1 cellular context compared by ENCODE assay signal in the genomic region with DNA sequence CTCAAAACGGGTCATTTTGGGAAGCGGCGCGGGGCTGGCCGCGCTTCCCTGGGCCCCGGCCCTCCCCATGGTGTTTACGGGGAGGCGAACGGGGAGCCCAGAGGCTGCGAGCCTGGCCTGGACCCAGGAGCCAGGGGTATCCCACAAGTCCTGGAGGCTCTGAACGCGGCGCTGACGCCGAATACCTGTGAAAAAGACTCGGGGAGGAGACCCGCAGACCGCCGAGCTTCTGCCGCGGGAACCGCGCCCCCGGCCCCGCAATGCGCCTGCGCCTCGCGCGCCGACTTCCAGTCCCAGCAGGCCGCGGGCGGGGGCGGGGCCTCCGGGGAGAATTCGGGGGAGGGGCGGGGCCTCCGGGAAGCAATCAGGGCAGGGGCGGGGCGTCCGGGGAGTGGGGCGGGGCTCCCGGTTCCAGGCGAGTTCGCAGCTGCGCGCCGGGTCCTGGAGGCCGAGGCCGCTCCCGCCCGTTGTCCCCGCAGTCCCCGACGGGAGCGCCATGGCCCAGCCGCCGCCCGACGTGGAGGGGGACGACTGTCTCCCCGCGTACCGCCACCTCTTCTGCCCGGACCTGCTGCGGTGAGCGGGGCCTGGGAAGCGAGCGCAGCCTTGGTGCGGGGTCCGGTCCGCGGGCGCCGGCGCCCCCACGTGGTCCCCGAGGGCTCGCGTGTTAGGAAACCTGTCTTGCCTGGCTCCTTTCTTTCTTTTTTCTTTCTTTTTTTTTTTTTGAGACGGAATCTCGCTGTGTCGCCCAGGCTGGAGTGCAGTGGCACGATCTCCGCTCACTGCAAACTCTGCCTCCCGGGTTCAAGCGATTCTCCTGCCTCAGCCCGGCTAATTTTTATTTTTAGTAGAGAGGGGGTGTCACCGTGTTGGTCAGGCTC.
TF ChIP-seq lines count a peak whose summit lies in the region.

A gene with protein sequence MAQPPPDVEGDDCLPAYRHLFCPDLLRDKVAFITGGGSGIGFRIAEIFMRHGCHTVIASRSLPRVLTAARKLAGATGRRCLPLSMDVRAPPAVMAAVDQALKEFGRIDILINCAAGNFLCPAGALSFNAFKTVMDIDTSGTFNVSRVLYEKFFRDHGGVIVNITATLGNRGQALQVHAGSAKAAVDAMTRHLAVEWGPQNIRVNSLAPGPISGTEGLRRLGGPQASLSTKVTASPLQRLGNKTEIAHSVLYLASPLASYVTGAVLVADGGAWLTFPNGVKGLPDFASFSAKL (plus strand): TSS at position 418 of the 881 bp plus-strand sequence. CDS start 79 bp downstream, at position 497.

TF ChIP-seq in SK-N-SH, 30 proteins besides CTCF, POLR2A, EP300 and RAD21 (continued from another document):
- TF ChIP-seq, protein P1, sequence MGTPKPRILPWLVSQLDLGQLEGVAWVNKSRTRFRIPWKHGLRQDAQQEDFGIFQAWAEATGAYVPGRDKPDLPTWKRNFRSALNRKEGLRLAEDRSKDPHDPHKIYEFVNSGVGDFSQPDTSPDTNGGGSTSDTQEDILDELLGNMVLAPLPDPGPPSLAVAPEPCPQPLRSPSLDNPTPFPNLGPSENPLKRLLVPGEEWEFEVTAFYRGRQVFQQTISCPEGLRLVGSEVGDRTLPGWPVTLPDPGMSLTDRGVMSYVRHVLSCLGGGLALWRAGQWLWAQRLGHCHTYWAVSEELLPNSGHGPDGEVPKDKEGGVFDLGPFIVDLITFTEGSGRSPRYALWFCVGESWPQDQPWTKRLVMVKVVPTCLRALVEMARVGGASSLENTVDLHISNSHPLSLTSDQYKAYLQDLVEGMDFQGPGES (IDR thresholded peaks at IDR 0.05; ENCODE audit: low read depth, low read length): no peak
- no peak for TF ChIP-seq FOXM1 (IDR thresholded peaks at IDR 0.05; ENCODE audit: low read depth)
- peak; percentile 47; the same call in 1 of the 2 replicates for TF ChIP-seq TAF1 (IDR thresholded peaks at IDR 0.05; ENCODE audit: borderline replicate concordance, low read depth, low read length)
- no peak for TF ChIP-seq TCF12 (IDR thresholded peaks at IDR 0.05)
- TF ChIP-seq YY1 (IDR thresholded peaks at IDR 0.05; ENCODE audit: low read depth): no peak
- peak; percentile 72 for TF ChIP-seq NRF1 (IDR thresholded peaks at IDR 0.05; ENCODE audit: low read depth, low read length)
- no peak for TF ChIP-seq GATA2 (CRISPR knock-in tag; IDR thresholded peaks at IDR 0.05)
- TF ChIP-seq RFX5 (IDR thresholded peaks at IDR 0.05; ENCODE audit: low read length): no peak
- TF ChIP-seq EZH2phosphoT487 (IDR thresholded peaks at IDR 0.05; ENCODE audit: borderline replicate concordance, low read depth): no peak
- TF ChIP-seq, protein P2, sequence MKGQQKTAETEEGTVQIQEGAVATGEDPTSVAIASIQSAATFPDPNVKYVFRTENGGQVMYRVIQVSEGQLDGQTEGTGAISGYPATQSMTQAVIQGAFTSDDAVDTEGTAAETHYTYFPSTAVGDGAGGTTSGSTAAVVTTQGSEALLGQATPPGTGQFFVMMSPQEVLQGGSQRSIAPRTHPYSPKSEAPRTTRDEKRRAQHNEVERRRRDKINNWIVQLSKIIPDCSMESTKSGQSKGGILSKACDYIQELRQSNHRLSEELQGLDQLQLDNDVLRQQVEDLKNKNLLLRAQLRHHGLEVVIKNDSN (IDR thresholded peaks at IDR 0.05; ENCODE audit: borderline replicate concordance, low read depth): peak; percentile 56; the same call in 1 of the 2 replicates
- TF ChIP-seq NFIC (IDR thresholded peaks at IDR 0.05; ENCODE audit: borderline replicate concordance): no peak
- TF ChIP-seq MXI1 (IDR thresholded peaks at IDR 0.05; ENCODE audit: low read depth, low read length): peak; percentile 68; the same call in 1 of the 2 replicates
- TF ChIP-seq FOXJ3 (CRISPR knock-in tag; IDR thresholded peaks at IDR 0.05): no peak
- TF ChIP-seq, protein P3, sequence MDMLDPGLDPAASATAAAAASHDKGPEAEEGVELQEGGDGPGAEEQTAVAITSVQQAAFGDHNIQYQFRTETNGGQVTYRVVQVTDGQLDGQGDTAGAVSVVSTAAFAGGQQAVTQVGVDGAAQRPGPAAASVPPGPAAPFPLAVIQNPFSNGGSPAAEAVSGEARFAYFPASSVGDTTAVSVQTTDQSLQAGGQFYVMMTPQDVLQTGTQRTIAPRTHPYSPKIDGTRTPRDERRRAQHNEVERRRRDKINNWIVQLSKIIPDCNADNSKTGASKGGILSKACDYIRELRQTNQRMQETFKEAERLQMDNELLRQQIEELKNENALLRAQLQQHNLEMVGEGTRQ (IDR thresholded peaks at IDR 0.05; ENCODE audit: borderline replicate concordance, low read depth, low read length): no peak
- no peak for TF ChIP-seq GABPA (IDR thresholded peaks at IDR 0.05; ENCODE audit: low read depth)
- peak; percentile 68 for TF ChIP-seq CHD2 (IDR thresholded peaks at IDR 0.05; ENCODE audit: low read length, partially characterized antibody)
- TF ChIP-seq TEAD4 (IDR thresholded peaks at IDR 0.05; ENCODE audit: borderline replicate concordance, insufficient read depth): 0 out of 2 replicates have a peak, but pooled peaks have one; percentile 8
- TF ChIP-seq, protein P4, sequence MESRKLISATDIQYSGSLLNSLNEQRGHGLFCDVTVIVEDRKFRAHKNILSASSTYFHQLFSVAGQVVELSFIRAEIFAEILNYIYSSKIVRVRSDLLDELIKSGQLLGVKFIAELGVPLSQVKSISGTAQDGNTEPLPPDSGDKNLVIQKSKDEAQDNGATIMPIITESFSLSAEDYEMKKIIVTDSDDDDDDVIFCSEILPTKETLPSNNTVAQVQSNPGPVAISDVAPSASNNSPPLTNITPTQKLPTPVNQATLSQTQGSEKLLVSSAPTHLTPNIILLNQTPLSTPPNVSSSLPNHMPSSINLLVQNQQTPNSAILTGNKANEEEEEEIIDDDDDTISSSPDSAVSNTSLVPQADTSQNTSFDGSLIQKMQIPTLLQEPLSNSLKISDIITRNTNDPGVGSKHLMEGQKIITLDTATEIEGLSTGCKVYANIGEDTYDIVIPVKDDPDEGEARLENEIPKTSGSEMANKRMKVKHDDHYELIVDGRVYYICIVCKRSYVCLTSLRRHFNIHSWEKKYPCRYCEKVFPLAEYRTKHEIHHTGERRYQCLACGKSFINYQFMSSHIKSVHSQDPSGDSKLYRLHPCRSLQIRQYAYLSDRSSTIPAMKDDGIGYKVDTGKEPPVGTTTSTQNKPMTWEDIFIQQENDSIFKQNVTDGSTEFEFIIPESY (IDR thresholded peaks at IDR 0.05; ENCODE audit: borderline replicate concordance, low read depth): no peak
- 0 out of 2 replicates have a peak, but pooled peaks have one; percentile 26 for TF ChIP-seq ELF1 (IDR thresholded peaks at IDR 0.05)
- TF ChIP-seq, protein P5, sequence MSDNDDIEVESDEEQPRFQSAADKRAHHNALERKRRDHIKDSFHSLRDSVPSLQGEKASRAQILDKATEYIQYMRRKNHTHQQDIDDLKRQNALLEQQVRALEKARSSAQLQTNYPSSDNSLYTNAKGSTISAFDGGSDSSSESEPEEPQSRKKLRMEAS (IDR thresholded peaks at IDR 0.05; ENCODE audit: low read depth): peak; percentile 59
- TF ChIP-seq POLR2AphosphoS5 (IDR thresholded peaks at IDR 0.05; ENCODE audit: low read depth, low read length): peak; percentile 87
- peak; percentile 32 for TF ChIP-seq SMC3 (IDR thresholded peaks at IDR 0.05; ENCODE audit: low read depth, low read length)
- TF ChIP-seq SIN3A (IDR thresholded peaks at IDR 0.05; ENCODE audit: borderline replicate concordance, low read depth, low read length): peak; percentile 66; the same call in 1 of the 2 replicates
- TF ChIP-seq, protein P6, sequence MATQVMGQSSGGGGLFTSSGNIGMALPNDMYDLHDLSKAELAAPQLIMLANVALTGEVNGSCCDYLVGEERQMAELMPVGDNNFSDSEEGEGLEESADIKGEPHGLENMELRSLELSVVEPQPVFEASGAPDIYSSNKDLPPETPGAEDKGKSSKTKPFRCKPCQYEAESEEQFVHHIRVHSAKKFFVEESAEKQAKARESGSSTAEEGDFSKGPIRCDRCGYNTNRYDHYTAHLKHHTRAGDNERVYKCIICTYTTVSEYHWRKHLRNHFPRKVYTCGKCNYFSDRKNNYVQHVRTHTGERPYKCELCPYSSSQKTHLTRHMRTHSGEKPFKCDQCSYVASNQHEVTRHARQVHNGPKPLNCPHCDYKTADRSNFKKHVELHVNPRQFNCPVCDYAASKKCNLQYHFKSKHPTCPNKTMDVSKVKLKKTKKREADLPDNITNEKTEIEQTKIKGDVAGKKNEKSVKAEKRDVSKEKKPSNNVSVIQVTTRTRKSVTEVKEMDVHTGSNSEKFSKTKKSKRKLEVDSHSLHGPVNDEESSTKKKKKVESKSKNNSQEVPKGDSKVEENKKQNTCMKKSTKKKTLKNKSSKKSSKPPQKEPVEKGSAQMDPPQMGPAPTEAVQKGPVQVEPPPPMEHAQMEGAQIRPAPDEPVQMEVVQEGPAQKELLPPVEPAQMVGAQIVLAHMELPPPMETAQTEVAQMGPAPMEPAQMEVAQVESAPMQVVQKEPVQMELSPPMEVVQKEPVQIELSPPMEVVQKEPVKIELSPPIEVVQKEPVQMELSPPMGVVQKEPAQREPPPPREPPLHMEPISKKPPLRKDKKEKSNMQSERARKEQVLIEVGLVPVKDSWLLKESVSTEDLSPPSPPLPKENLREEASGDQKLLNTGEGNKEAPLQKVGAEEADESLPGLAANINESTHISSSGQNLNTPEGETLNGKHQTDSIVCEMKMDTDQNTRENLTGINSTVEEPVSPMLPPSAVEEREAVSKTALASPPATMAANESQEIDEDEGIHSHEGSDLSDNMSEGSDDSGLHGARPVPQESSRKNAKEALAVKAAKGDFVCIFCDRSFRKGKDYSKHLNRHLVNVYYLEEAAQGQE (IDR thresholded peaks at IDR 0.05; ENCODE audit: low read depth, low read length): no peak; the same call in 1 of the 2 replicates
TF ChIP-seq in SK-N-SH: peak in this region for 13.
